In the genomic region with DNA sequence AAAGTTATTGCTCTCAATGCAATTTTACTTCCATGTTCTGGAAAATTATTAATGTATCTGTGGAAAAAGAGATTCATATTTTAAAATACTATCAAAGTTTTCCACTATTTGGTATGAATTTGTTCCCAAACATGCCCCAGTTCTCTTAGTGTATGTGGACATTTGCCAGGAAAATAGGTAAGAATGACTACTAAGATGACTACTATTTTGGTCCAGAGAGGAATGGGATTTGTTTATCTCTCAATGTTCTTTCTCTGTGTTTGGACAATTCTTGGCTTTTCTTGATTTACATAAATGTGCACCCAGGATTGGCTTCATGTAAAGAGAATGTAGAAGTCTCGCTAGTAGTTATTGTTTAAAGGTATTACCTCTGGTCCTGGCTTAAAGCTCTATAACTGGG, we compare ENCODE assay signal across 1 cellular context.
TF ChIP-seq lines count a peak whose summit lies in the region.

No MANE protein-coding gene starts in this region.

TF ChIP-seq in SK-N-SH treated with all-trans-retinoic acid at 6 μM for 48 hours, 23 proteins besides CTCF, POLR2A, EP300 and RAD21 (continued from another document):
- TF ChIP-seq, protein P1, sequence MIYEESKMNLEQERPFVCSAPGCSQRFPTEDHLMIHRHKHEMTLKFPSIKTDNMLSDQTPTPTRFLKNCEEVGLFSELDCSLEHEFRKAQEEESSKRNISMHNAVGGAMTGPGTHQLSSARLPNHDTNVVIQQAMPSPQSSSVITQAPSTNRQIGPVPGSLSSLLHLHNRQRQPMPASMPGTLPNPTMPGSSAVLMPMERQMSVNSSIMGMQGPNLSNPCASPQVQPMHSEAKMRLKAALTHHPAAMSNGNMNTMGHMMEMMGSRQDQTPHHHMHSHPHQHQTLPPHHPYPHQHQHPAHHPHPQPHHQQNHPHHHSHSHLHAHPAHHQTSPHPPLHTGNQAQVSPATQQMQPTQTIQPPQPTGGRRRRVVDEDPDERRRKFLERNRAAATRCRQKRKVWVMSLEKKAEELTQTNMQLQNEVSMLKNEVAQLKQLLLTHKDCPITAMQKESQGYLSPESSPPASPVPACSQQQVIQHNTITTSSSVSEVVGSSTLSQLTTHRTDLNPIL (CRISPR knock-in tag; IDR thresholded peaks at IDR 0.05; ENCODE audit: low read depth): no peak
- no peak for TF ChIP-seq BACH2 (CRISPR knock-in tag; IDR thresholded peaks at IDR 0.05; ENCODE audit: borderline replicate concordance)
- no peak for TF ChIP-seq ARNTL (CRISPR knock-in tag; IDR thresholded peaks at IDR 0.05; ENCODE audit: borderline replicate concordance, low read depth)
- no peak for TF ChIP-seq TCF4 (CRISPR knock-in tag; IDR thresholded peaks at IDR 0.05; ENCODE audit: borderline replicate concordance)
- no peak for TF ChIP-seq SNAI2 (CRISPR knock-in tag; IDR thresholded peaks at IDR 0.05)
- TF ChIP-seq CSDC2 (CRISPR knock-in tag; IDR thresholded peaks at IDR 0.05): no peak
- no peak for TF ChIP-seq OSR1 (CRISPR knock-in tag; IDR thresholded peaks at IDR 0.05)
- no peak for TF ChIP-seq RARB (CRISPR knock-in tag; IDR thresholded peaks at IDR 0.05)
- TF ChIP-seq ZFP30 (CRISPR knock-in tag; IDR thresholded peaks at IDR 0.05): no peak
- no peak for TF ChIP-seq ZC3H10 (CRISPR knock-in tag; IDR thresholded peaks at IDR 0.05)
- no peak for TF ChIP-seq CSRNP3 (CRISPR knock-in tag; IDR thresholded peaks at IDR 0.05)
- no peak for TF ChIP-seq GLIS3 (CRISPR knock-in tag; IDR thresholded peaks at IDR 0.05)
- TF ChIP-seq ESRRG (CRISPR knock-in tag; IDR thresholded peaks at IDR 0.05): no peak
- TF ChIP-seq, protein P2, sequence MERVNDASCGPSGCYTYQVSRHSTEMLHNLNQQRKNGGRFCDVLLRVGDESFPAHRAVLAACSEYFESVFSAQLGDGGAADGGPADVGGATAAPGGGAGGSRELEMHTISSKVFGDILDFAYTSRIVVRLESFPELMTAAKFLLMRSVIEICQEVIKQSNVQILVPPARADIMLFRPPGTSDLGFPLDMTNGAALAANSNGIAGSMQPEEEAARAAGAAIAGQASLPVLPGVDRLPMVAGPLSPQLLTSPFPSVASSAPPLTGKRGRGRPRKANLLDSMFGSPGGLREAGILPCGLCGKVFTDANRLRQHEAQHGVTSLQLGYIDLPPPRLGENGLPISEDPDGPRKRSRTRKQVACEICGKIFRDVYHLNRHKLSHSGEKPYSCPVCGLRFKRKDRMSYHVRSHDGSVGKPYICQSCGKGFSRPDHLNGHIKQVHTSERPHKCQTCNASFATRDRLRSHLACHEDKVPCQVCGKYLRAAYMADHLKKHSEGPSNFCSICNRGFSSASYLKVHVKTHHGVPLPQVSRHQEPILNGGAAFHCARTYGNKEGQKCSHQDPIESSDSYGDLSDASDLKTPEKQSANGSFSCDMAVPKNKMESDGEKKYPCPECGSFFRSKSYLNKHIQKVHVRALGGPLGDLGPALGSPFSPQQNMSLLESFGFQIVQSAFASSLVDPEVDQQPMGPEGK (CRISPR knock-in tag; IDR thresholded peaks at IDR 0.05; ENCODE audit: borderline replicate concordance): no peak
- TF ChIP-seq PPARA (CRISPR knock-in tag; IDR thresholded peaks at IDR 0.05; ENCODE audit: borderline replicate concordance): no peak
- TF ChIP-seq ZNF565 (CRISPR knock-in tag; conservative IDR thresholded peaks at IDR 0.05; ENCODE audit: low read depth): no peak
- TF ChIP-seq ZNF70 (CRISPR knock-in tag; IDR thresholded peaks at IDR 0.05): no peak
